Comparison of ENCODE assay signal across 18 cellular contexts in genomic region chr1:208598021-208598420, GRCh38.
DNase-seq lines count a peak whose midpoint lies in the region; ATAC-seq, FAIRE-seq and TF ChIP-seq lines count a peak whose summit lies in the region.
"Had no signal": no experiment of that assay in that cellular context is flagged by ENCODE, and none has a peak within 500 bp of the region (broad histone marks: within the 10 kb centered on the region; RNA-seq: fewer than 3 reads in every experiment).

No MANE protein-coding gene starts in this region.

- no peaks in the 10 kb centered on the region for H3K9me1 ChIP-seq in K562 (ENCODE audit: control insufficient read depth, insufficient read depth, low read length)

- TF ChIP-seq POLR2A in K562 (conservative IDR thresholded peaks at IDR 0.05) = no peak
- no peak for TF ChIP-seq POLR2A in esophagus muscularis mucosa (IDR thresholded peaks at IDR 0.05; ENCODE audit: low read depth)
- TF ChIP-seq POLR2A in vagina (IDR thresholded peaks at IDR 0.05) = no peak

- no peaks in the 10 kb centered on the region for H3K27me3 ChIP-seq in BLaER1 treated with 17β-estradiol and CSF1 and Interleukin-3, amounts not matched to agents 10 nM and 100 nM
- no peaks in the 10 kb centered on the region for H3K27me3 ChIP-seq in K562 (ENCODE audit: control insufficient read depth in 2 of 2, insufficient read depth in 2 of 2, low read length in 2 of 2)
- no peaks in the 10 kb centered on the region for H3K27me3 ChIP-seq in esophagus muscularis mucosa
- no peaks in the 10 kb centered on the region for H3K27me3 ChIP-seq in vagina

- no peaks in the 10 kb centered on the region for H4K20me1 ChIP-seq in BLaER1 treated with 17β-estradiol and CSF1 and Interleukin-3, amounts not matched to agents 10 nM and 100 nM
- H4K20me1 ChIP-seq in K562 (replicated peaks; ENCODE audit: control insufficient read depth, insufficient read depth, low read length) = no peaks in the 10 kb centered on the region

- no peak for FAIRE-seq in K562 (lab: Jason Lieb, UNC)
- FAIRE-seq: D721Med, HTR-8/SVneo had no signal

- ATAC-seq in K562 = no peak; the same call in 2 of the 3 replicates
- no peak for ATAC-seq in HG02798 (IDR thresholded peaks at IDR 0.05; ENCODE audit: poor library complexity, unreplicated experiment)
- ATAC-seq in GM21528 (IDR thresholded peaks at IDR 0.05; ENCODE audit: low FRiP score, unreplicated experiment) = no peak

- TF ChIP-seq RAD21 in K562 (CRISPR knock-in tag; conservative IDR thresholded peaks at IDR 0.05 in 1 of 2, IDR thresholded peaks at IDR 0.05 in 1 of 2) = no peak

- no TSS peak for BruUV-seq in K562 (replicated peaks; lab: Mats Ljungman, UMichigan)

- CTCF ChIA-PET in K562 (lab: Yijun Ruan, JAX; ENCODE audit: low intra/inter-chr PET ratio) = no interaction called here

- no peaks in the 10 kb centered on the region for H3K36me3 ChIP-seq in BLaER1 treated with 17β-estradiol and CSF1 and Interleukin-3, amounts not matched to agents 10 nM and 100 nM
- H3K36me3 ChIP-seq in K562 (ENCODE audit: control insufficient read depth, insufficient read depth, low read length) (no peaks in the 10 kb centered on the region), esophagus muscularis mucosa (no peaks in the 10 kb centered on the region), vagina (no peaks in the 10 kb centered on the region)
- H3K36me3 ChIP-seq: HAP-1 had no signal

- intact Hi-C loops in K562 (cut with micrococcal nuclease) (no loop called here), esophagus muscularis mucosa (cut with DNase I) (no loop called here), vagina (cut with DNase I) (no loop called here)

- H2AFZ ChIP-seq in K562 (ENCODE audit: low read depth, low read length) = no peak overlapping the region

- TF ChIP-seq EP300 in K562 (IDR thresholded peaks at IDR 0.05; ENCODE audit: low read length) (no peak), esophagus muscularis mucosa (IDR thresholded peaks at IDR 0.05) (no peak)

- in situ Hi-C loops in K562 (cut with MboI) = no loop called here

- 1% methylated on average over 4 of the region's 4 CpGs for WGBS in K562 (ENCODE audit: insufficient coverage, low coverage, missing lambda C conversion rate)
- 86% methylated on average over 4 of the region's 4 CpGs for WGBS in esophagus muscularis mucosa

- peaks cover 0 to 22% (median 16%) of the 10 kb centered on the region in 10 experiments; a peak in 15 of 20 replicates for H3K4me1 ChIP-seq in BLaER1 treated with 17β-estradiol and CSF1 and Interleukin-3, amounts not matched to agents 10 nM and 100 nM
- H3K4me1 ChIP-seq in K562 (replicated peaks in 1 of 2; ENCODE audit: control insufficient read depth in 2 of 2, insufficient read depth in 2 of 2, low read length in 2 of 2) = no peaks in the 10 kb centered on the region
- peaks cover 0 to 6% (median 4%) of the 10 kb centered on the region in 4 donors for H3K4me1 ChIP-seq in esophagus muscularis mucosa
- H3K4me1 ChIP-seq in vagina = no peaks in the 10 kb centered on the region
- H3K4me1 ChIP-seq: HAP-1 had no signal

- no peak overlapping the region for H3K27ac ChIP-seq in BLaER1 treated with 17β-estradiol and CSF1 and Interleukin-3, amounts not matched to agents 10 nM and 100 nM
- no peak overlapping the region for H3K27ac ChIP-seq in K562 (ENCODE audit: extremely low read depth, low read depth, low read length)
- H3K27ac ChIP-seq in esophagus muscularis mucosa (replicated peaks in 1 of 4) = no peak overlapping the region
- H3K27ac ChIP-seq in vagina = no peak overlapping the region

- no peak overlapping the region for H3K4me3 ChIP-seq in BLaER1 treated with 17β-estradiol and CSF1 and Interleukin-3, amounts not matched to agents 10 nM and 100 nM
- H3K4me3 ChIP-seq in K562 = no peak overlapping the region
- no peak overlapping the region for H3K4me3 ChIP-seq in esophagus muscularis mucosa
- no peak overlapping the region for H3K4me3 ChIP-seq in vagina
- H3K4me3 ChIP-seq: HAP-1 had no signal

- no peak overlapping the region for H3K9ac ChIP-seq in BLaER1 treated with 17β-estradiol and CSF1 and Interleukin-3, amounts not matched to agents 10 nM and 100 nM
- no peak overlapping the region for H3K9ac ChIP-seq in K562 (ENCODE audit: insufficient read depth in 1 of 2, low read depth in 2 of 2, low read length in 2 of 2)

- H3K9me3 ChIP-seq in BLaER1 treated with 17β-estradiol and CSF1 and Interleukin-3, amounts not matched to agents 10 nM and 100 nM (replicated peaks in 1 of 11) = no peaks in the 10 kb centered on the region
- H3K9me3 ChIP-seq in K562 (replicated peaks; ENCODE audit: control insufficient read depth, insufficient read depth, low read depth, low read length) = no peaks in the 10 kb centered on the region
- H3K9me3 ChIP-seq in esophagus muscularis mucosa = no peaks in the 10 kb centered on the region
- no peaks in the 10 kb centered on the region for H3K9me3 ChIP-seq in vagina
- H3K9me3 ChIP-seq: HAP-1 had no signal

- H3K79me2 ChIP-seq in K562 (ENCODE audit: control insufficient read depth, insufficient read depth, low read length) = no peaks in the 10 kb centered on the region

- no peak for TF ChIP-seq CTCF in K562 (IDR thresholded peaks at IDR 0.05 in 2 of 3, conservative IDR thresholded peaks at IDR 0.05 in 1 of 3; ENCODE audit: insufficient read depth in 2 of 3, low read depth in 1 of 3, low read length in 3 of 3)
- TF ChIP-seq CTCF in esophagus muscularis mucosa (IDR thresholded peaks at IDR 0.05) = no peak
- TF ChIP-seq CTCF in vagina (IDR thresholded peaks at IDR 0.05) = no peak

- peak overlapping the region in 8 of 11 experiments; percentile 32 to 75 (median 52); a peak in 15 of 22 replicates for H3K4me2 ChIP-seq in BLaER1 treated with 17β-estradiol and CSF1 and Interleukin-3, amounts not matched to agents 10 nM and 100 nM
- H3K4me2 ChIP-seq in K562 (ENCODE audit: insufficient read depth, low read length) = no peak overlapping the region

- peak in 1 of 4 experiments; percentile 3 for DNase-seq in K562 (ENCODE audit: extremely low read depth in 1 of 4, low spot score in 3 of 4)
- DNase-seq in esophagus muscularis mucosa (ENCODE audit: extremely low spot score) = peak; percentile 78
- DNase-seq in vagina (ENCODE audit: extremely low spot score in 2 of 2) = peak; percentile 22 to 32
- DNase-seq in hepatic stellate cell (ENCODE audit: low spot score) = no peak
- DNase-seq: 8988T; C1 segment of cervical spinal cord; CD4-positive, CD25-positive, alpha-beta regulatory T cell; CD8-positive, alpha-beta memory T cell; COR-L47; GDM1; IMR-90; KBM-7 had no signal

- POLR2A ChIA-PET in K562 (lab: Yijun Ruan, JAX) = interaction anchor here (0.6 kb wide), 1 partner anchor 639 kb away, joined by 3 read pairs; no protein-coding TSS in a partner anchor

TF ChIP-seq in K562, 482 proteins besides CTCF, POLR2A, EP300 and RAD21:
- TF ChIP-seq STAT5A (IDR thresholded peaks at IDR 0.05; ENCODE audit: borderline replicate concordance, low read length) (0 out of 2 replicates have a peak, but pooled peaks have one; percentile 13), CBFA2T3 (IDR thresholded peaks at IDR 0.05) (0 out of 2 replicates have a peak, but pooled peaks have one; percentile 15), SP1 (CRISPR knock-in tag; IDR thresholded peaks at IDR 0.05) (no peak)
